1 cellular context compared by ENCODE assay signal in the genomic region with DNA sequence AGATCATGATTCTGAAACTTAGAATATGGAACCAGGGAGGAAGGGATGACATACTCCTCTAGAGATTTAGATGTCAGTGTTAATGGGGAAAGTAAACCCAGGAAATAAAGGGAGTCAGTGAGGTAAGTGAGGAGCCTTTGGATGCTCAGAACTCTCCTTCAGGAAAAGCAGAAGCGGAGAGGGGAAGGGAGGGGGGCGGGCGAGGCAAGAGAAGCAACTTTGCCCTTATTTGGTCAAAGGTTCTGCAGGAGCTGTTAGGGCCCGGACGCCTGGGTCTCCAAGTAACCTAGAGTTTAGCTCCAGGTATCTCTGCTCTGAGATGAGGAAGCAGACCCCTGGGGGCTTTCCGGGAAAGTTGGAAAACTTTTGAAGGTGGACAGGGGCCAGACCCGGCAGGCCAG.
TF ChIP-seq lines count a peak whose summit lies in the region.

No MANE protein-coding gene starts in this region.

TF ChIP-seq in GM12878, 131 proteins besides CTCF, POLR2A, EP300 and RAD21 (continued from another document):
- TF ChIP-seq, protein P1, sequence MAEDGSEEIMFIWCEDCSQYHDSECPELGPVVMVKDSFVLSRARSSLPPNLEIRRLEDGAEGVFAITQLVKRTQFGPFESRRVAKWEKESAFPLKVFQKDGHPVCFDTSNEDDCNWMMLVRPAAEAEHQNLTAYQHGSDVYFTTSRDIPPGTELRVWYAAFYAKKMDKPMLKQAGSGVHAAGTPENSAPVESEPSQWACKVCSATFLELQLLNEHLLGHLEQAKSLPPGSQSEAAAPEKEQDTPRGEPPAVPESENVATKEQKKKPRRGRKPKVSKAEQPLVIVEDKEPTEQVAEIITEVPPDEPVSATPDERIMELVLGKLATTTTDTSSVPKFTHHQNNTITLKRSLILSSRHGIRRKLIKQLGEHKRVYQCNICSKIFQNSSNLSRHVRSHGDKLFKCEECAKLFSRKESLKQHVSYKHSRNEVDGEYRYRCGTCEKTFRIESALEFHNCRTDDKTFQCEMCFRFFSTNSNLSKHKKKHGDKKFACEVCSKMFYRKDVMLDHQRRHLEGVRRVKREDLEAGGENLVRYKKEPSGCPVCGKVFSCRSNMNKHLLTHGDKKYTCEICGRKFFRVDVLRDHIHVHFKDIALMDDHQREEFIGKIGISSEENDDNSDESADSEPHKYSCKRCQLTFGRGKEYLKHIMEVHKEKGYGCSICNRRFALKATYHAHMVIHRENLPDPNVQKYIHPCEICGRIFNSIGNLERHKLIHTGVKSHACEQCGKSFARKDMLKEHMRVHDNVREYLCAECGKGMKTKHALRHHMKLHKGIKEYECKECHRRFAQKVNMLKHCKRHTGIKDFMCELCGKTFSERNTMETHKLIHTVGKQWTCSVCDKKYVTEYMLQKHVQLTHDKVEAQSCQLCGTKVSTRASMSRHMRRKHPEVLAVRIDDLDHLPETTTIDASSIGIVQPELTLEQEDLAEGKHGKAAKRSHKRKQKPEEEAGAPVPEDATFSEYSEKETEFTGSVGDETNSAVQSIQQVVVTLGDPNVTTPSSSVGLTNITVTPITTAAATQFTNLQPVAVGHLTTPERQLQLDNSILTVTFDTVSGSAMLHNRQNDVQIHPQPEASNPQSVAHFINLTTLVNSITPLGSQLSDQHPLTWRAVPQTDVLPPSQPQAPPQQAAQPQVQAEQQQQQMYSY (CRISPR knock-in tag; IDR thresholded peaks at IDR 0.05): no peak
